ENCODE assay signal across 20 cellular contexts in genomic region chr4:141640692-141641091, GRCh38. TPM values are rescaled to one million over a fixed set of nuclear protein-coding genes. Genes with fewer than 3 reads are reported as not detected.
"Had no signal": no experiment of that assay in that cellular context is flagged by ENCODE, and none has a peak within 500 bp of the region (broad histone marks: within the 10 kb centered on the region; RNA-seq: fewer than 3 reads in every experiment).

No MANE protein-coding gene starts in this region.

- H3K36me3 Mint-ChIP-seq: activated naive CD4-positive, alpha-beta T cell treated with anti-CD3 and anti-CD28 coated beads, Interleukin-2, amount 10 ng/mL, durations not matched to agents 7 days and 5 days; WTC11 had no signal

- H3K9me3 Mint-ChIP-seq: activated naive CD4-positive, alpha-beta T cell treated with anti-CD3 and anti-CD28 coated beads, Interleukin-2, amount 10 ng/mL, durations not matched to agents 7 days and 5 days; nephron progenitor cell; WTC11 had no signal

- FAIRE-seq: islet of Langerhans, pancreas had no signal

- H3K27ac Mint-ChIP-seq: activated naive CD4-positive, alpha-beta T cell treated with anti-CD3 and anti-CD28 coated beads, Interleukin-2, amount 10 ng/mL, durations not matched to agents 7 days and 5 days; nephron progenitor cell; WTC11 had no signal

- DNase-seq: activated CD4-positive, alpha-beta T cell treated with anti-CD3 and anti-CD28 coated beads, Interleukin-2, amount 50 U/mL, for 4 hours; activated effector memory CD4-positive, alpha-beta T cell treated with anti-CD3 and anti-CD28 coated beads, Interleukin-2, amount 50 U/mL, for 16 hours; activated naive CD4-positive, alpha-beta T cell treated with anti-CD3 and anti-CD28 coated beads, Interleukin-2, amount 10 ng/mL, durations not matched to agents 7 days and 5 days; anterior cingulate cortex; body of pancreas; cortex of kidney; heart left ventricle; left ventricle myocardium superior; mammary epithelial cell; nephron progenitor cell; pancreas; psoas muscle; stimulated activated CD4-positive, alpha-beta T cell treated with anti-CD3 and anti-CD28 coated beads, Interleukin-4, amount 100 ng/mL, for 24 hours; stimulated activated naive CD8-positive, alpha-beta T cell treated with anti-CD3 and anti-CD28 coated beads, Interleukin-15, Interleukin-2, amounts not matched to agents 100 U/mL and 50 U/mL, for 24 hours; T-helper 9 cell; upper lobe of left lung had no signal

- H3K4me3 Mint-ChIP-seq: activated naive CD4-positive, alpha-beta T cell treated with anti-CD3 and anti-CD28 coated beads, Interleukin-2, amount 10 ng/mL, durations not matched to agents 7 days and 5 days; nephron progenitor cell; WTC11 had no signal

- ATAC-seq: body of pancreas; gastroesophageal sphincter; heart left ventricle; left ventricle myocardium superior; pancreas; psoas muscle; stimulated activated naive CD8-positive, alpha-beta T cell treated with anti-CD3 and anti-CD28 coated beads, Interleukin-15, Interleukin-2, amounts not matched to agents 100 U/mL and 50 U/mL, for 24 hours; WTC11 had no signal

RNA-seq across cellular contexts. Expression of gene IL15, which starts 4.3 kb away (rescaled TPM):
- polyA plus RNA-seq: cardiac muscle cell had no signal
